In the genomic region with DNA sequence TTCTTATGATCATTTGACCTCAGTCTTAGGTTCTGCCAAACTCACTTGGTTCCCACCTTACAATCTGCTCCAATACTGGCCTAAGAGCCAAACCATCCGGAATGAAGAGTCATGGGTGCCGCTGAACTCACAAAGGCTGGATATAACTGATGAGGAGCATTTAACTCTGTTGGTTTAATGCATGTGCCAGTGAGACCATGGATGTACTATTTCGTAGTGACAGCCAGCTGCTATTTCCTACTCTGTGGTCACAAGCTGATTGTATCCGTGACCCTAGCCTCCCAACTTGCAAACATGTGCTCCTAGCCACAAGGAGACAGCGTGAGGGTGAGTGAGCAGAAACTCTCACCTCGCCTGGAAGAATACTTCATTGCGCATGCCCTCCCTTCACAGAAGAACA, we compare ENCODE assay signal across 2 cellular contexts.
TF ChIP-seq lines count a peak whose summit lies in the region.

No MANE protein-coding gene starts in this region.

TF ChIP-seq in SK-N-SH treated with all-trans-retinoic acid at 6 μM for 48 hours, 23 proteins besides CTCF, POLR2A, EP300 and RAD21 (continued from another document):
- TF ChIP-seq ZFP30 (CRISPR knock-in tag; IDR thresholded peaks at IDR 0.05) (no peak), ZNF8 (CRISPR knock-in tag; IDR thresholded peaks at IDR 0.05) (no peak), TOX (CRISPR knock-in tag; IDR thresholded peaks at IDR 0.05; ENCODE audit: borderline replicate concordance) (no peak), ESRRG (CRISPR knock-in tag; IDR thresholded peaks at IDR 0.05) (no peak), OSR1 (CRISPR knock-in tag; IDR thresholded peaks at IDR 0.05) (no peak), POU6F1 (CRISPR knock-in tag; IDR thresholded peaks at IDR 0.05; ENCODE audit: borderline replicate concordance, low read depth) (no peak), BACH2 (CRISPR knock-in tag; IDR thresholded peaks at IDR 0.05; ENCODE audit: borderline replicate concordance) (no peak), TCF4 (CRISPR knock-in tag; IDR thresholded peaks at IDR 0.05; ENCODE audit: borderline replicate concordance) (no peak), ZFP3 (CRISPR knock-in tag; IDR thresholded peaks at IDR 0.05) (no peak), GLIS3 (CRISPR knock-in tag; IDR thresholded peaks at IDR 0.05) (no peak), ARNTL (CRISPR knock-in tag; IDR thresholded peaks at IDR 0.05; ENCODE audit: borderline replicate concordance, low read depth) (no peak), SNAI2 (CRISPR knock-in tag; IDR thresholded peaks at IDR 0.05) (no peak), ZNF565 (CRISPR knock-in tag; conservative IDR thresholded peaks at IDR 0.05; ENCODE audit: low read depth) (no peak), ZC3H10 (CRISPR knock-in tag; IDR thresholded peaks at IDR 0.05) (no peak), CREB5 (CRISPR knock-in tag; IDR thresholded peaks at IDR 0.05; ENCODE audit: low read depth) (no peak), ISL1 (CRISPR knock-in tag; IDR thresholded peaks at IDR 0.05) (no peak)
- TF ChIP-seq, protein P1, sequence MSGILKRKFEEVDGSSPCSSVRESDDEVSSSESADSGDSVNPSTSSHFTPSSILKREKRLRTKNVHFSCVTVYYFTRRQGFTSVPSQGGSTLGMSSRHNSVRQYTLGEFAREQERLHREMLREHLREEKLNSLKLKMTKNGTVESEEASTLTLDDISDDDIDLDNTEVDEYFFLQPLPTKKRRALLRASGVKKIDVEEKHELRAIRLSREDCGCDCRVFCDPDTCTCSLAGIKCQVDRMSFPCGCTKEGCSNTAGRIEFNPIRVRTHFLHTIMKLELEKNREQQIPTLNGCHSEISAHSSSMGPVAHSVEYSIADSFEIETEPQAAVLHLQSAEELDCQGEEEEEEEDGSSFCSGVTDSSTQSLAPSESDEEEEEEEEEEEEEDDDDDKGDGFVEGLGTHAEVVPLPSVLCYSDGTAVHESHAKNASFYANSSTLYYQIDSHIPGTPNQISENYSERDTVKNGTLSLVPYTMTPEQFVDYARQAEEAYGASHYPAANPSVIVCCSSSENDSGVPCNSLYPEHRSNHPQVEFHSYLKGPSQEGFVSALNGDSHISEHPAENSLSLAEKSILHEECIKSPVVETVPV (CRISPR knock-in tag; IDR thresholded peaks at IDR 0.05) = no peak
- TF ChIP-seq, protein P2, sequence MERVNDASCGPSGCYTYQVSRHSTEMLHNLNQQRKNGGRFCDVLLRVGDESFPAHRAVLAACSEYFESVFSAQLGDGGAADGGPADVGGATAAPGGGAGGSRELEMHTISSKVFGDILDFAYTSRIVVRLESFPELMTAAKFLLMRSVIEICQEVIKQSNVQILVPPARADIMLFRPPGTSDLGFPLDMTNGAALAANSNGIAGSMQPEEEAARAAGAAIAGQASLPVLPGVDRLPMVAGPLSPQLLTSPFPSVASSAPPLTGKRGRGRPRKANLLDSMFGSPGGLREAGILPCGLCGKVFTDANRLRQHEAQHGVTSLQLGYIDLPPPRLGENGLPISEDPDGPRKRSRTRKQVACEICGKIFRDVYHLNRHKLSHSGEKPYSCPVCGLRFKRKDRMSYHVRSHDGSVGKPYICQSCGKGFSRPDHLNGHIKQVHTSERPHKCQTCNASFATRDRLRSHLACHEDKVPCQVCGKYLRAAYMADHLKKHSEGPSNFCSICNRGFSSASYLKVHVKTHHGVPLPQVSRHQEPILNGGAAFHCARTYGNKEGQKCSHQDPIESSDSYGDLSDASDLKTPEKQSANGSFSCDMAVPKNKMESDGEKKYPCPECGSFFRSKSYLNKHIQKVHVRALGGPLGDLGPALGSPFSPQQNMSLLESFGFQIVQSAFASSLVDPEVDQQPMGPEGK (CRISPR knock-in tag; IDR thresholded peaks at IDR 0.05; ENCODE audit: borderline replicate concordance) = no peak

TF ChIP-seq in SK-N-SH, 30 proteins besides CTCF, POLR2A, EP300 and RAD21 (continued from another document):
- TF ChIP-seq ZBTB33 (IDR thresholded peaks at IDR 0.05; ENCODE audit: borderline replicate concordance, low read depth) = no peak
- TF ChIP-seq RCOR1 (IDR thresholded peaks at IDR 0.05; ENCODE audit: low read length) = no peak
- TF ChIP-seq NRF1 (IDR thresholded peaks at IDR 0.05; ENCODE audit: low read depth, low read length) = no peak
TF ChIP-seq in SK-N-SH: peak in this region for 0.
